ENCODE assay signal across 16 cellular contexts in the genomic region with DNA sequence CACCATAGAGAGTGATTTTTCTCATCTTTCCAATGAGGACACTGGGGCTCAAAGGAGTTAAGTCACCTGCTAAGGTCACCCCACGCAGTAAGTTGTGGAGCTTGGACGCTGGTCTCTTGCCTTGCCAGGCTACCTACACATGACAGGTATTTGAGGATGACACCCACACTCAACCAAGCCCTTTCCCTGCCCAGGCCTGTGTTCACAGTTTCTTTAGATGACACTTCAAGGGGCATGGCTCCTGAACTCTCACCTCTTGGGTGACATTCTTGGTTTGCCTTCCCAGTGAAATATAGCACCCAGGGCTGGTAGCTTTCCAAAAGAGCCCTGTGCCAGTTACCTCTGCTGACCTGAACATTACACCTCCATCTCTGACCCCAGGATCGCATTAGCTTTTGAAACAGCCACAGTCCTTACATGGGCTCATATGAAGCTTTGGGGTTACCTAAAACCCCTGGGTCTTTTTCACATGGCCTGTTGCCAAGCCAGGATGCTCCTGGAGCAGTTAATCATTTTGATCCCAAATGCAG.
DNase-seq lines count a peak whose midpoint lies in the region; ATAC-seq and TF ChIP-seq lines count a peak whose summit lies in the region.
"Had no signal": no experiment of that assay in that cellular context is flagged by ENCODE, and none has a peak within 500 bp of the region (broad histone marks: within the 10 kb centered on the region; RNA-seq: fewer than 3 reads in every experiment).

No MANE protein-coding gene starts in this region.

- no TSS peak for BruUV-seq in Panc1 (replicated peaks; lab: Mats Ljungman, UMichigan)

- CTCF ChIA-PET in activated CD8-positive, alpha-beta memory T cell treated with anti-CD3 and anti-CD28 coated beads, Interleukin-2, amount 10 ng/mL, durations not matched to agents 7 days and 5 days (lab: Charles Lee), result no interaction called here
- CTCF ChIA-PET in Panc1 (lab: Charles Lee), result interaction anchor here (1.2 kb wide), 1 partner anchor 9 kb away, joined by 3 read pairs; no protein-coding TSS in a partner anchor

- no peak overlapping the region for H3K4me3 ChIP-seq in Panc1 (ENCODE audit: low read depth in 2 of 2, low read length in 2 of 2)
- H3K4me3 ChIP-seq: GM23338 had no signal

- no peak overlapping the region for H3K4me3 Mint-ChIP-seq in activated CD8-positive, alpha-beta memory T cell treated with anti-CD3 and anti-CD28 coated beads, Interleukin-2, amount 10 ng/mL, durations not matched to agents 7 days and 5 days
- H3K4me3 Mint-ChIP-seq: CD4-positive, alpha-beta T cell; GM23338 had no signal

- H3K27me3 Mint-ChIP-seq in activated CD8-positive, alpha-beta memory T cell treated with anti-CD3 and anti-CD28 coated beads, Interleukin-2, amount 10 ng/mL, durations not matched to agents 7 days and 5 days, result peaks cover 26% of the 10 kb centered on the region
- H3K27me3 Mint-ChIP-seq: CD4-positive, alpha-beta T cell had no signal

- intact Hi-C loops in Panc1 (cut with micrococcal nuclease; ENCODE audit: unreplicated experiment), result no loop called here

- no peak for ATAC-seq in activated CD8-positive, alpha-beta memory T cell treated with anti-CD3 and anti-CD28 coated beads, Interleukin-2, amount 10 ng/mL, durations not matched to agents 7 days and 5 days
- ATAC-seq in Panc1 (no peak), left lobe of liver (peak; percentile 61), HG02798 (IDR thresholded peaks at IDR 0.05; ENCODE audit: poor library complexity, unreplicated experiment) (no peak)
- ATAC-seq: GM23338 had no signal

- TF ChIP-seq CTCF in 22Rv1 (IDR thresholded peaks at IDR 0.05) (no peak), Panc1 (IDR thresholded peaks at IDR 0.05) (no peak)

- H3K9me3 ChIP-seq in Panc1 (ENCODE audit: control insufficient read depth, insufficient read depth, low read depth, low read length), result no peaks in the 10 kb centered on the region
- H3K9me3 ChIP-seq: BE2C, Caco-2 had no signal

- no peaks in the 10 kb centered on the region for H3K9me3 Mint-ChIP-seq in activated CD8-positive, alpha-beta memory T cell treated with anti-CD3 and anti-CD28 coated beads, Interleukin-2, amount 10 ng/mL, durations not matched to agents 7 days and 5 days (ENCODE audit: low read depth)
- H3K9me3 Mint-ChIP-seq: CD4-positive, alpha-beta T cell; GM23338 had no signal

- H3K27ac ChIP-seq in 22Rv1, result peak overlapping the region; percentile 96
- H3K27ac ChIP-seq in Panc1 (ENCODE audit: low read length), result peak overlapping the region; percentile 5; the same call in 1 of the 2 replicates

- 0 out of 2 replicates have a peak, but pooled peaks cover 2% of the 10 kb centered on the region for H3K27me3 ChIP-seq in Panc1 (ENCODE audit: control insufficient read depth, insufficient read depth, low read length)
- H3K27me3 ChIP-seq: BE2C had no signal

- peak; percentile 38 for DNase-seq in activated CD8-positive, alpha-beta memory T cell treated with anti-CD3 and anti-CD28 coated beads, Interleukin-2, amount 10 ng/mL, durations not matched to agents 7 days and 5 days
- DNase-seq in activated CD8-positive, alpha-beta memory T cell treated with anti-CD3 and anti-CD28 coated beads, Interleukin-2, amount 50 U/mL, for 4 hours, result no peak
- no peak for DNase-seq in Panc1 (ENCODE audit: low read depth, low spot score)
- peak; percentile 44 for DNase-seq in left lobe of liver (ENCODE audit: low spot score)
- DNase-seq in DMS53 (lab: John Stamatoyannopoulos, UW), result no peak
- DNase-seq: ACHN; BE2C; C1 segment of cervical spinal cord; Caco-2; CD4-positive, alpha-beta T cell; DMS79; GDM1; HCEC 1CT had no signal

- no peak overlapping the region for H3K27ac Mint-ChIP-seq in activated CD8-positive, alpha-beta memory T cell treated with anti-CD3 and anti-CD28 coated beads, Interleukin-2, amount 10 ng/mL, durations not matched to agents 7 days and 5 days
- H3K27ac Mint-ChIP-seq: CD4-positive, alpha-beta T cell; GM23338 had no signal

- peaks cover 2% of the 10 kb centered on the region for H3K4me1 Mint-ChIP-seq in activated CD8-positive, alpha-beta memory T cell treated with anti-CD3 and anti-CD28 coated beads, Interleukin-2, amount 10 ng/mL, durations not matched to agents 7 days and 5 days

- POLR2A ChIA-PET in Panc1 (lab: Charles Lee), result no interaction called here

- no peaks in the 10 kb centered on the region for H3K36me3 ChIP-seq in Panc1 (ENCODE audit: control insufficient read depth, insufficient read depth, low read length)
- H3K36me3 ChIP-seq: BE2C had no signal

- in situ Hi-C loops in Panc1 (cut with HindIII; ENCODE audit: low pct_unique_long_range_greater_than_20kb, low sequenced_read_pairs), result no loop called here

- peaks cover 22% of the 10 kb centered on the region for H3K4me1 ChIP-seq in Panc1 (ENCODE audit: control insufficient read depth, insufficient read depth, low read length)
- H3K4me1 ChIP-seq: BE2C had no signal

- no peaks in the 10 kb centered on the region for H3K36me3 Mint-ChIP-seq in activated CD8-positive, alpha-beta memory T cell treated with anti-CD3 and anti-CD28 coated beads, Interleukin-2, amount 10 ng/mL, durations not matched to agents 7 days and 5 days

Comparison
In these comparisons a context has a peak if more than half of its experiments do, and no peak if none do; other contexts are left out.
1. DNase-seq: peak in activated CD8-positive, alpha-beta memory T cell treated with anti-CD3 and anti-CD28 coated beads, Interleukin-2, amount 10 ng/mL, durations not matched to agents 7 days and 5 days (single experiment) and left lobe of liver (single experiment); none in activated CD8-positive, alpha-beta memory T cell treated with anti-CD3 and anti-CD28 coated beads, Interleukin-2, amount 50 U/mL, for 4 hours (single experiment), Panc1 (single experiment) and DMS53 (single experiment).